In the genomic region with DNA sequence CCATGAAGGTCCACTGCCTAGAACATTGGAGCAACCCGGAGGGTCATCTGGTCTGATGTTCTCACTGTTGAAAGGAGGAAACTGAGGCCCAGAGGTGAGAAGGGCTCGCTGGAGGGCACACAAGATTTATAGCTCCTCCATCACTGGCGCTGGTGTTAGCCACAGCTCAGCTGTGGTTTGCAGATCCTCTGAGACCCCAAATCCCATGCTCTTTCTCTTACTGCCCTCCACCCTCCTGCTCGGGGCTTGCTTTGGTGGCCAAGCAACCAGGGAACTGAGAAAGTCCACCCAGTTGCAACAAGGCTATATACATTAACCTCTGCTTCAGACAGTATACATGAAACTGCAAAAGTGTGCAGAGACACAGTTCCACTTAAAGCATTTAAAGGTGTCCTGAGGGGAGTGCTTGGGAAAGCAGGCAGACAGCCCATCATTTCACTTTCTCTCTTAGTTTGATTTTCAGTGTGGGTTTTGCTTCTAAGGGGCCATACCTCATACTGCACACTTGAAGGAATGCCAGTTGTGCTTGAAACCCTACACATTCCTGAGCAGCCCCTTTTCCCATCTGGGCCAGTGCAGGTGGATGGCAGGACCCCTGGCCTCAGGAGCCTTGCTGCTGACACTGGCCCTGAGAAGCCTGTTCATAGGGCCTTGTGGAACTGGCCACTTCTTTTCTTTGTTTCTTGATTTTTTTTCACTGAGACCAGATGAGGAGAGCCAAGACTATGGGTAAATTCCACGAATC, we compare ENCODE assay signal across 21 cellular contexts.
A peak's percentile ranks its signal among the peaks of the same experiment; 100 is the strongest.
DNase-seq lines count a peak whose midpoint lies in the region; ATAC-seq and TF ChIP-seq lines count a peak whose summit lies in the region.
"Had no signal": no experiment of that assay in that cellular context is flagged by ENCODE, and none has a peak within 500 bp of the region (broad histone marks: within the 10 kb centered on the region; RNA-seq: fewer than 3 reads in every experiment).

No MANE protein-coding gene starts in this region.

- H3K36me3 ChIP-seq in tibial artery: no peaks in the 10 kb centered on the region
- H3K36me3 ChIP-seq: neutrophil, upper lobe of left lung had no signal

- ATAC-seq in natural killer cell treated with Interleukin-12 subunit alpha and Interleukin-12 subunit beta and Interleukin-15 and Interleukin-18, amount 100 ng/mL, for 72 hours: peak in 1 of 2 donors; percentile 34
- no peak for ATAC-seq in natural killer cell
- ATAC-seq in HG02870 (IDR thresholded peaks at IDR 0.05; ENCODE audit: unreplicated experiment): peak; percentile 12
- peak; percentile 39 for ATAC-seq in stimulated activated naive CD8-positive, alpha-beta T cell treated with anti-CD3 and anti-CD28 coated beads, Interleukin-15, amount 100 ng/mL, for 72 hours
- ATAC-seq: A549, left colon had no signal

- H3K9me3 Mint-ChIP-seq in natural killer cell treated with Interleukin-12 subunit alpha and Interleukin-12 subunit beta and Interleukin-15 and Interleukin-18, amount 100 ng/mL, for 72 hours: no peaks in the 10 kb centered on the region
- no peaks in the 10 kb centered on the region for H3K9me3 Mint-ChIP-seq in natural killer cell
- no peaks in the 10 kb centered on the region for H3K9me3 Mint-ChIP-seq in activated naive CD8-positive, alpha-beta T cell treated with anti-CD3 and anti-CD28 coated beads for 36 hours
- no peaks in the 10 kb centered on the region for H3K9me3 Mint-ChIP-seq in stimulated activated naive CD8-positive, alpha-beta T cell treated with anti-CD3 and anti-CD28 coated beads, Interleukin-15, amount 100 ng/mL, for 72 hours
- H3K9me3 Mint-ChIP-seq: activated CD4-positive, alpha-beta memory T cell treated with anti-CD3 and anti-CD28 coated beads for 36 hours had no signal

- H3K4me1 ChIP-seq in tibial artery: peaks cover 0 to 10% (median 6%) of the 10 kb centered on the region in 4 donors

- intact Hi-C loops in natural killer cell (cut with micrococcal nuclease): no loop called here
- intact Hi-C loops in tibial artery (cut with DNase I; ENCODE audit: low total_unique reads): no loop called here

- DNase-seq in natural killer cell treated with Interleukin-12 subunit alpha and Interleukin-12 subunit beta and Interleukin-15 and Interleukin-18, amount 100 ng/mL, for 72 hours (ENCODE audit: low spot score): no peak
- no peak for DNase-seq in natural killer cell
- DNase-seq in activated naive CD8-positive, alpha-beta T cell treated with anti-CD3 and anti-CD28 coated beads for 36 hours: no peak
- no peak for DNase-seq in stimulated activated naive CD8-positive, alpha-beta T cell treated with anti-CD3 and anti-CD28 coated beads, Interleukin-15, amount 100 ng/mL, for 72 hours
- DNase-seq in DMS 273 treated with DMSO at 0.1 percent for 48 hours (lab: John Stamatoyannopoulos, UW): no peak
- no peak for DNase-seq in mesenteric fat pad (ENCODE audit: low spot score)
- DNase-seq in tibial artery: no peak
- DNase-seq: activated T-cell treated with anti-CD3 and anti-CD28 coated beads, Interleukin-2, amount 50 U/mL, for 1 hour; C1 segment of cervical spinal cord; erythroblast; GF-D8; KG1; left colon; NCI-H1048; NCI-H2029 treated with DMSO at 0.1 percent for 48 hours; Right ventricle myocardium superior; upper lobe of left lung had no signal

- TF ChIP-seq CTCF in natural killer cell (IDR thresholded peaks at IDR 0.05): no peak
- TF ChIP-seq CTCF in tibial artery (IDR thresholded peaks at IDR 0.05): no peak

- no peak overlapping the region for H3K27ac ChIP-seq in tibial artery
- H3K27ac ChIP-seq: A549, neutrophil, upper lobe of left lung had no signal

- H3K27me3 Mint-ChIP-seq in natural killer cell treated with Interleukin-12 subunit alpha and Interleukin-12 subunit beta and Interleukin-15 and Interleukin-18, amount 100 ng/mL, for 72 hours: no peaks in the 10 kb centered on the region
- no peaks in the 10 kb centered on the region for H3K27me3 Mint-ChIP-seq in natural killer cell (ENCODE audit: low read depth in 2 of 2)
- no peaks in the 10 kb centered on the region for H3K27me3 Mint-ChIP-seq in activated naive CD8-positive, alpha-beta T cell treated with anti-CD3 and anti-CD28 coated beads for 36 hours
- H3K27me3 Mint-ChIP-seq in stimulated activated naive CD8-positive, alpha-beta T cell treated with anti-CD3 and anti-CD28 coated beads, Interleukin-15, amount 100 ng/mL, for 72 hours: no peaks in the 10 kb centered on the region
- H3K27me3 Mint-ChIP-seq: activated CD4-positive, alpha-beta memory T cell treated with anti-CD3 and anti-CD28 coated beads for 36 hours had no signal

- H3K4me3 Mint-ChIP-seq in natural killer cell treated with Interleukin-12 subunit alpha and Interleukin-12 subunit beta and Interleukin-15 and Interleukin-18, amount 100 ng/mL, for 72 hours: peak overlapping the region; percentile 37
- no peak overlapping the region for H3K4me3 Mint-ChIP-seq in natural killer cell
- H3K4me3 Mint-ChIP-seq in activated naive CD8-positive, alpha-beta T cell treated with anti-CD3 and anti-CD28 coated beads for 36 hours: peak overlapping the region; percentile 19
- peak overlapping the region; percentile 1 to 53 for H3K4me3 Mint-ChIP-seq in stimulated activated naive CD8-positive, alpha-beta T cell treated with anti-CD3 and anti-CD28 coated beads, Interleukin-15, amount 100 ng/mL, for 72 hours
- H3K4me3 Mint-ChIP-seq: activated CD4-positive, alpha-beta memory T cell treated with anti-CD3 and anti-CD28 coated beads for 36 hours had no signal

- H3K4me1 Mint-ChIP-seq in natural killer cell treated with Interleukin-12 subunit alpha and Interleukin-12 subunit beta and Interleukin-15 and Interleukin-18, amount 100 ng/mL, for 72 hours (ENCODE audit: low read depth in 2 of 2): peaks cover 0 to 12% of the 10 kb centered on the region in 2 donors
- H3K4me1 Mint-ChIP-seq in natural killer cell: no peaks in the 10 kb centered on the region
- peaks cover 16% of the 10 kb centered on the region for H3K4me1 Mint-ChIP-seq in activated naive CD8-positive, alpha-beta T cell treated with anti-CD3 and anti-CD28 coated beads for 36 hours
- peaks cover 23% of the 10 kb centered on the region for H3K4me1 Mint-ChIP-seq in stimulated activated naive CD8-positive, alpha-beta T cell treated with anti-CD3 and anti-CD28 coated beads, Interleukin-15, amount 100 ng/mL, for 72 hours

- no peaks in the 10 kb centered on the region for H3K27me3 ChIP-seq in tibial artery
- H3K27me3 ChIP-seq: neutrophil, upper lobe of left lung had no signal

- H3K27ac Mint-ChIP-seq in natural killer cell treated with Interleukin-12 subunit alpha and Interleukin-12 subunit beta and Interleukin-15 and Interleukin-18, amount 100 ng/mL, for 72 hours: peak overlapping the region in 1 of 2 donors; percentile 32
- no peak overlapping the region for H3K27ac Mint-ChIP-seq in natural killer cell
- H3K27ac Mint-ChIP-seq in activated naive CD8-positive, alpha-beta T cell treated with anti-CD3 and anti-CD28 coated beads for 36 hours: peak overlapping the region; percentile 46
- peak overlapping the region; percentile 7 to 73 for H3K27ac Mint-ChIP-seq in stimulated activated naive CD8-positive, alpha-beta T cell treated with anti-CD3 and anti-CD28 coated beads, Interleukin-15, amount 100 ng/mL, for 72 hours
- H3K27ac Mint-ChIP-seq: activated CD4-positive, alpha-beta memory T cell treated with anti-CD3 and anti-CD28 coated beads for 36 hours had no signal

- H3K36me3 Mint-ChIP-seq in natural killer cell treated with Interleukin-12 subunit alpha and Interleukin-12 subunit beta and Interleukin-15 and Interleukin-18, amount 100 ng/mL, for 72 hours: no peaks in the 10 kb centered on the region
- H3K36me3 Mint-ChIP-seq in natural killer cell: no peaks in the 10 kb centered on the region
- no peaks in the 10 kb centered on the region for H3K36me3 Mint-ChIP-seq in activated naive CD8-positive, alpha-beta T cell treated with anti-CD3 and anti-CD28 coated beads for 36 hours
- H3K36me3 Mint-ChIP-seq: activated CD4-positive, alpha-beta memory T cell treated with anti-CD3 and anti-CD28 coated beads for 36 hours had no signal

- no peaks in the 10 kb centered on the region for H3K9me3 ChIP-seq in tibial artery
- H3K9me3 ChIP-seq: A549, neutrophil, upper lobe of left lung had no signal

- no peak overlapping the region for H3K4me3 ChIP-seq in tibial artery
- H3K4me3 ChIP-seq: A549, upper lobe of left lung had no signal

Comparison
In these comparisons a context has a peak if more than half of its experiments do, and no peak if none do; other contexts are left out.
1. ATAC-seq: peak in HG02870 (single experiment) and stimulated activated naive CD8-positive, alpha-beta T cell treated with anti-CD3 and anti-CD28 coated beads, Interleukin-15, amount 100 ng/mL, for 72 hours (single experiment); none in natural killer cell (0 of 3).
2. H3K27ac Mint-ChIP-seq: peak in activated naive CD8-positive, alpha-beta T cell treated with anti-CD3 and anti-CD28 coated beads for 36 hours (single experiment) and stimulated activated naive CD8-positive, alpha-beta T cell treated with anti-CD3 and anti-CD28 coated beads, Interleukin-15, amount 100 ng/mL, for 72 hours (2 of 2); none in natural killer cell (0 of 2).